ENCODE assay signal across 1 cellular context in the genomic region with DNA sequence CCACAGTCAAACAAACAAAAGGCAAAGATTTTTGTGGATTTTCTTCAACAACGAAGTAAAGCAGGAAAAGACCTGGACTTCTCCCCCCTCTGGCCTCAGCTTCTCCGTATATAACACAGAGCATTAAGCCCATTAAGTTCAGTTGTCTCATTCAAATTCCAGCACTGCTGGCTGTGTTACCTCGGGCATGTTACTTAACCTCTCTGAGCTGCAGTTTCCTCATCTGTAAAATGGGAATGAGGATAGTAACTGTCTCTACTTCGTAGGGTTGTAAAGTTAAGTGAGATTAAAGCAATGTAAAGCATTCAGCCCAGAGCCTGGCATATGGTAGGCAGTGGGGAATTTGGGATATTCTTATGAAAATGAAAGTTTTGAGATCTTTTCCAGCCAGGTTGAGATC.
TF ChIP-seq lines count a peak whose summit lies in the region.

No MANE protein-coding gene starts in this region.

TF ChIP-seq in A549, 52 proteins besides CTCF, POLR2A, EP300 and RAD21 (continued from another document):
- TF ChIP-seq, protein P1, sequence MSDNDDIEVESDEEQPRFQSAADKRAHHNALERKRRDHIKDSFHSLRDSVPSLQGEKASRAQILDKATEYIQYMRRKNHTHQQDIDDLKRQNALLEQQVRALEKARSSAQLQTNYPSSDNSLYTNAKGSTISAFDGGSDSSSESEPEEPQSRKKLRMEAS (IDR thresholded peaks at IDR 0.05), result no peak
